In the genomic region with DNA sequence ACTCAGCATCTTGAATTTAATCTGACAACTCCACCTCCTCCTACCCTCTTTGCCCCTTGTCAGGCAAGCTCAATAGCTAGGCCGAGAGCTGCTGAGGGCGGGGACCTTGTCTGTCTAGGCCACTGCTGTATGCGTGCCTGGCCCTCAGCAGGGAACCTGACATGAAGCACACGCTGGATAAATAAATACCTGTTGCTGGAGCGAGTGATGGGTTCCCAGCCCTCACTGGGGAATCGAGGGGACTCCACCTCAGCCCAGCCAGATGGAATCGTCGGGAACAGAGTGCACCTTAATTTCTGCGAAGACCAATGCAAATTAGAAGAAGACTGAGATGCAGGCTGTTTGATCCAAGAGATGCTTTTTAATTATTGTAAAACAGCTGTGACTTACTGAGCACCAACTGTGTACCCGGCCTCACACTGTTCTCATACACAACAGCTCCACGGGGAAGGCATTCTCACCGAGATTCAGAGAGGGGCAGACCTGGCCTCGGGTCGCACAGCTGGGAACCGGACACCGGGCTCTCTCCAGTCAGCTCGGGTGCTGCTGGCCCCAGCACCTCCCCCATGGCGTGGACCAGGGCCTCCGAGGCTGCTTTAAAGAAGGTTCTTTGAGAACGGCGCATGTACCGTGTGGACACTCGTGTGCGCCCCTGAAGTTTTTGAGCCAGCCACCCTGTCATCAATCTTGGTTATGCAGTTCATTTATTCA, we compare ENCODE assay signal across 11 cellular contexts.
DNase-seq lines count a peak whose midpoint lies in the region; TF ChIP-seq lines count a peak whose summit lies in the region.
"Had no signal": no experiment of that assay in that cellular context is flagged by ENCODE, and none has a peak within 500 bp of the region (broad histone marks: within the 10 kb centered on the region; RNA-seq: fewer than 3 reads in every experiment).

No MANE protein-coding gene starts in this region.

- no peak overlapping the region for H2BK5ac ChIP-seq in mesenchymal stem cell (ENCODE audit: low read depth, low read length, poor library complexity, severe bottlenecking)

- peak; percentile 23 for DNase-seq in activated CD8-positive, alpha-beta memory T cell treated with anti-CD3 and anti-CD28 coated beads, Interleukin-2, amount 50 U/mL, for 48 hours
- DNase-seq in activated CD8-positive, alpha-beta memory T cell treated with anti-CD3 and anti-CD28 coated beads for 24 hours, result no peak
- DNase-seq in NCI-H2171 (lab: John Stamatoyannopoulos, UW), result peak; percentile 9
- peak; percentile 86 for DNase-seq in esophagus muscularis mucosa (ENCODE audit: extremely low spot score)
- DNase-seq in stimulated activated CD8-positive, alpha-beta memory T cell treated with anti-CD3 and anti-CD28 coated beads, Interleukin-4, amount 100 ng/mL, for 48 hours, result peak; percentile 18
- no peak for DNase-seq in mucosa of gallbladder (ENCODE audit: low spot score)
- no peak for DNase-seq in mesenchymal stem cell
- no peak for DNase-seq in SW480 (ENCODE audit: low spot score)
- DNase-seq: HFFc6, NCI-H446 treated with DMSO at 0.1 percent for 48 hours had no signal

- H3K18ac ChIP-seq in mesenchymal stem cell (ENCODE audit: low read depth in 1 of 2, low read length in 2 of 2), result no peak overlapping the region

- no peaks in the 10 kb centered on the region for H3K27me3 ChIP-seq in esophagus muscularis mucosa
- peaks cover 0 to 5% of the 10 kb centered on the region in 2 experiments for H3K27me3 ChIP-seq in mesenchymal stem cell (ENCODE audit: control insufficient read depth in 1 of 2, insufficient read depth in 1 of 2, low read length in 2 of 2)

- WGBS in esophagus muscularis mucosa, result 78% methylated on average over 24 of the region's 24 CpGs
- 87% methylated on average over 23 of the region's 24 CpGs for WGBS in mesenchymal stem cell

- no peak for TF ChIP-seq CTCF in esophagus muscularis mucosa (IDR thresholded peaks at IDR 0.05)

- H2BK12ac ChIP-seq in mesenchymal stem cell (ENCODE audit: low read length in 2 of 2), result peak overlapping the region in 1 of 2 experiments; percentile 4

- H2BK120ac ChIP-seq in mesenchymal stem cell (ENCODE audit: low read depth, low read length), result no peak overlapping the region

- no peak overlapping the region for H3K4me2 ChIP-seq in mesenchymal stem cell (ENCODE audit: low read length, poor library complexity, severe bottlenecking)

- no peak for TF ChIP-seq POLR2A in esophagus muscularis mucosa (IDR thresholded peaks at IDR 0.05; ENCODE audit: low read depth)

- no peak overlapping the region for H3K23ac ChIP-seq in mesenchymal stem cell (ENCODE audit: low read length in 2 of 2)

- H4K91ac ChIP-seq in mesenchymal stem cell (ENCODE audit: low read length), result no peak overlapping the region

- H3K27ac ChIP-seq in esophagus muscularis mucosa (replicated peaks in 1 of 4) (no peak overlapping the region), mesenchymal stem cell (ENCODE audit: low read length, poor library complexity, severe bottlenecking) (no peak overlapping the region)
- H3K27ac ChIP-seq: thoracic aorta had no signal

- no peak overlapping the region for H3K14ac ChIP-seq in mesenchymal stem cell (ENCODE audit: low read length in 2 of 2)

- no peak overlapping the region for H3K9ac ChIP-seq in mesenchymal stem cell (ENCODE audit: low read length)

- intact Hi-C loops in esophagus muscularis mucosa (cut with DNase I), result no loop called here

- no peak overlapping the region for H2AFZ ChIP-seq in mesenchymal stem cell (ENCODE audit: low read depth, low read length)

- H2AK5ac ChIP-seq in mesenchymal stem cell (ENCODE audit: low read length, severe bottlenecking), result no peak overlapping the region

- H3K4me3 ChIP-seq in esophagus muscularis mucosa (no peak overlapping the region), mesenchymal stem cell (ENCODE audit: insufficient read depth in 1 of 2, low read depth in 1 of 2, low read length in 2 of 2) (no peak overlapping the region)
- H3K4me3 ChIP-seq: thoracic aorta had no signal

- H2BK15ac ChIP-seq in mesenchymal stem cell (ENCODE audit: low read depth, poor library complexity, severe bottlenecking), result no peak overlapping the region

- H3K36me3 ChIP-seq in esophagus muscularis mucosa, result no peaks in the 10 kb centered on the region
- H3K36me3 ChIP-seq in mesenchymal stem cell (ENCODE audit: control insufficient read depth in 1 of 2, insufficient read depth in 2 of 2, low read depth in 1 of 2, low read length in 2 of 2), result no peaks in the 10 kb centered on the region
- H3K36me3 ChIP-seq: thoracic aorta had no signal

- H3K9me3 ChIP-seq in esophagus muscularis mucosa (no peaks in the 10 kb centered on the region), mesenchymal stem cell (ENCODE audit: control insufficient read depth, low read length) (no peaks in the 10 kb centered on the region)
- H3K9me3 ChIP-seq: thoracic aorta had no signal

- H3K4ac ChIP-seq in mesenchymal stem cell (ENCODE audit: low read depth in 1 of 2, low read length in 2 of 2), result no peak overlapping the region

- no peak for TF ChIP-seq EP300 in esophagus muscularis mucosa (IDR thresholded peaks at IDR 0.05)

- H3K79me1 ChIP-seq in mesenchymal stem cell (replicated peaks; ENCODE audit: low read length, poor library complexity, severe bottlenecking), result no peaks in the 10 kb centered on the region

- H4K8ac ChIP-seq in mesenchymal stem cell (ENCODE audit: low read length), result no peak overlapping the region

- H3K4me1 ChIP-seq in esophagus muscularis mucosa (peaks cover 0 to 6% (median 0%) of the 10 kb centered on the region in 4 donors), mesenchymal stem cell (ENCODE audit: control insufficient read depth, insufficient read depth, low read depth, low read length) (peaks cover 11% of the 10 kb centered on the region)

Comparison
In these comparisons a context has a peak if more than half of its experiments do, and no peak if none do; other contexts are left out.
1. DNase-seq: peak in activated CD8-positive, alpha-beta memory T cell treated with anti-CD3 and anti-CD28 coated beads, Interleukin-2, amount 50 U/mL, for 48 hours (single experiment), NCI-H2171 (single experiment), esophagus muscularis mucosa (single experiment) and stimulated activated CD8-positive, alpha-beta memory T cell treated with anti-CD3 and anti-CD28 coated beads, Interleukin-4, amount 100 ng/mL, for 48 hours (single experiment); none in activated CD8-positive, alpha-beta memory T cell treated with anti-CD3 and anti-CD28 coated beads for 24 hours (single experiment), mucosa of gallbladder (single experiment), mesenchymal stem cell (single experiment) and SW480 (single experiment).